ENCODE assay signal across 11 cellular contexts in the genomic region with DNA sequence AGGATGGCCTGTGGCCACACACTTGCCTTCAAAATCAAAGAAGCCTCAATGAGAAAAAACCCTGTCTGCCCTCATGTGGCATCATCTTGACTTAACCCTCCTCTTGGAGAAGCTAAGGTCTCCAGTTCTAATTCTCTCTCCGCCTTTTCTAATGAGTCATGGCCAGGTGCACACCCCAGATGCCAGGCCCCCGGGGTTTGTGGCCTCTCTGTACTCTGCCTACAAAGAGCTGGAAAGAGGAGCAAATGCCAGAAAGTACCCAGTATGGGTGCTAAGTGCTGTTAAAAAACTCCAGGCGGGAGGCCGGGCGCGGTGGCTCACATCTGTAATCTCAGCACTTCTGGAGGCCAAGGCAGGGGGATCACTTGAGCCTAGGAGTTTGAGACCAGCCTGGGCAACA. TPM values are rescaled to one million over a fixed set of nuclear protein-coding genes. Genes with fewer than 3 reads are reported as not detected.
DNase-seq lines count a peak whose midpoint lies in the region; ATAC-seq and TF ChIP-seq lines count a peak whose summit lies in the region.
"Not testable (repeated sequence)": the region's sequence is repeated elsewhere in the genome, so short reads cannot be mapped to it uniquely, and the experiment has no call there.
"Had no signal": no experiment of that assay in that cellular context is flagged by ENCODE, and none has a peak within 500 bp of the region (broad histone marks: within the 10 kb centered on the region; RNA-seq: fewer than 3 reads in every experiment).

No MANE protein-coding gene starts in this region.

- not testable (repeated sequence) for H3K9me3 ChIP-seq in HCT116 (ENCODE audit: control insufficient read depth in 1 of 2, insufficient read depth in 1 of 2, low read depth in 1 of 2, low read length in 2 of 2); naive thymus-derived CD4-positive, alpha-beta T cell (ENCODE audit: control insufficient read depth in 2 of 3, low read length in 3 of 3); skeletal muscle tissue (ENCODE audit: control insufficient read depth in 3 of 3, low read length in 3 of 3)

- not testable (repeated sequence) for H3K4me3 Mint-ChIP-seq in activated CD8-positive, alpha-beta T cell treated with anti-CD3 and anti-CD28 coated beads for 36 hours; activated naive CD8-positive, alpha-beta T cell treated with anti-CD3 and anti-CD28 coated beads, Interleukin-2, amount 10 ng/mL, durations not matched to agents 7 days and 5 days; naive thymus-derived CD4-positive, alpha-beta T cell; type B pancreatic cell

- H4K20me1 ChIP-seq in HCT116 (ENCODE audit: insufficient read depth) = not testable (repeated sequence)

- RAD21 ChIA-PET in HCT116 (lab: Charles Lee; ENCODE audit: low non-redundant PET in 1 of 2, low total read pairs in 2 of 2, uncharacterized antibody in 2 of 2, unreplicated experiment in 2 of 2) = not testable (repeated sequence)

- peak overlapping the region; percentile 32; the same call in 1 of the 2 replicates for H3K4me2 ChIP-seq in HCT116 (ENCODE audit: low read length)

- not testable (repeated sequence) for H3K9me2 ChIP-seq in HCT116 (ENCODE audit: insufficient read depth)

- H3K4me1 ChIP-seq in HCT116 (ENCODE audit: control insufficient read depth in 1 of 2, insufficient read depth in 2 of 2, low read length in 2 of 2) (peaks cover 31 to 50% of the 10 kb centered on the region in 2 experiments), skeletal muscle tissue (ENCODE audit: control insufficient read depth in 3 of 3, insufficient read depth in 3 of 3, low read length in 3 of 3) (peaks cover 14 to 47% (median 44%) of the 10 kb centered on the region in 3 donors)
- H3K4me1 ChIP-seq in naive thymus-derived CD4-positive, alpha-beta T cell (ENCODE audit: control insufficient read depth in 2 of 2, insufficient read depth in 2 of 2, low read length in 2 of 2) = not testable (repeated sequence)

- H3K27ac ChIP-seq in HCT116 (ENCODE audit: low read depth, low read length) (peak overlapping the region; percentile 19; the same call in 1 of the 2 replicates), dorsolateral prefrontal cortex (peak overlapping the region in 51 of 59 donors; percentile 5 to 98 (median 92)), skeletal muscle tissue (ENCODE audit: low read depth, low read length) (peak overlapping the region; percentile 96)
- H3K27ac ChIP-seq in naive thymus-derived CD4-positive, alpha-beta T cell (ENCODE audit: low read depth, low read length) = not testable (repeated sequence)

- H3K27ac Mint-ChIP-seq in activated CD8-positive, alpha-beta T cell treated with anti-CD3 and anti-CD28 coated beads for 36 hours; activated naive CD8-positive, alpha-beta T cell treated with anti-CD3 and anti-CD28 coated beads, Interleukin-2, amount 10 ng/mL, durations not matched to agents 7 days and 5 days: not testable (repeated sequence)
- H3K27ac Mint-ChIP-seq in naive thymus-derived CD4-positive, alpha-beta T cell = peak overlapping the region in 5 of 9 donors; percentile 51 to 78 (median 67)
- H3K27ac Mint-ChIP-seq in type B pancreatic cell = peak overlapping the region; percentile 31

- H3K9me3 Mint-ChIP-seq in activated CD8-positive, alpha-beta T cell treated with anti-CD3 and anti-CD28 coated beads for 36 hours; activated naive CD8-positive, alpha-beta T cell treated with anti-CD3 and anti-CD28 coated beads, Interleukin-2, amount 10 ng/mL, durations not matched to agents 7 days and 5 days; naive thymus-derived CD4-positive, alpha-beta T cell; type B pancreatic cell: not testable (repeated sequence)

- not testable (repeated sequence) for H2AFZ ChIP-seq in HCT116 (ENCODE audit: low read depth, low read length, poor library complexity, severe bottlenecking)

- TF ChIP-seq CTCF in HCT116 (IDR thresholded peaks at IDR 0.05 in 2 of 3, conservative IDR thresholded peaks at IDR 0.05 in 1 of 3; ENCODE audit: borderline replicate concordance in 1 of 3, insufficient read depth in 1 of 3, low read depth in 2 of 3, low read length in 2 of 3); activated CD8-positive, alpha-beta T cell treated with anti-CD3 and anti-CD28 coated beads for 36 hours (IDR thresholded peaks at IDR 0.05); dorsolateral prefrontal cortex (IDR thresholded peaks at IDR 0.05 in 54 of 56, conservative IDR thresholded peaks at IDR 0.05 in 2 of 56; ENCODE audit: low read depth in 1 of 56, partially characterized antibody in 56 of 56); type B pancreatic cell (conservative IDR thresholded peaks at IDR 0.05): not testable (repeated sequence)

- ATAC-seq in HCT116 = peak; percentile 84
- ATAC-seq in activated CD8-positive, alpha-beta T cell treated with anti-CD3 and anti-CD28 coated beads for 36 hours; naive thymus-derived CD4-positive, alpha-beta T cell: not testable (repeated sequence)
- peak; percentile 19 for ATAC-seq in activated naive CD8-positive, alpha-beta T cell treated with anti-CD3 and anti-CD28 coated beads, Interleukin-2, amount 10 ng/mL, durations not matched to agents 7 days and 5 days (ENCODE audit: low read depth)

- CTCF ChIA-PET in HCT116 (lab: Charles Lee); activated CD8-positive, alpha-beta T cell treated with anti-CD3 and anti-CD28 coated beads for 36 hours (lab: Charles Lee); naive thymus-derived CD4-positive, alpha-beta T cell (lab: Charles Lee): not testable (repeated sequence)

- POLR2A ChIA-PET in HCT116 (lab: Charles Lee); activated CD8-positive, alpha-beta T cell treated with anti-CD3 and anti-CD28 coated beads for 36 hours (lab: Charles Lee); activated naive CD8-positive, alpha-beta T cell treated with anti-CD3 and anti-CD28 coated beads, Interleukin-2, amount 10 ng/mL, durations not matched to agents 7 days and 5 days (lab: Charles Lee); naive thymus-derived CD4-positive, alpha-beta T cell (lab: Charles Lee): not testable (repeated sequence)

- BruUV-seq in HCT116 (replicated peaks; lab: Mats Ljungman, UMichigan) = not testable (repeated sequence)

- H3K27me3 ChIP-seq in HCT116 (ENCODE audit: insufficient read depth, low read length); dorsolateral prefrontal cortex; naive thymus-derived CD4-positive, alpha-beta T cell (ENCODE audit: control insufficient read depth in 2 of 2, insufficient read depth in 2 of 2, low read length in 2 of 2); skeletal muscle tissue (ENCODE audit: control insufficient read depth in 3 of 3, insufficient read depth in 3 of 3, low read length in 3 of 3): not testable (repeated sequence)

- intact Hi-C loops in HCT116 (cut with micrococcal nuclease); activated CD8-positive, alpha-beta T cell treated with anti-CD3 and anti-CD28 coated beads for 36 hours (cut with micrococcal nuclease); dorsolateral prefrontal cortex (cut with DNase I): not testable (repeated sequence)
- intact Hi-C loops in naive thymus-derived CD4-positive, alpha-beta T cell (cut with micrococcal nuclease) = loop anchor here in 1 of 2 donors (5.0 kb wide), 1 partner anchor 32 kb away; no protein-coding TSS in a partner anchor

- not testable (repeated sequence) for H3K36me3 ChIP-seq in HCT116 (ENCODE audit: control insufficient read depth in 1 of 2, insufficient read depth in 2 of 2, low read length in 2 of 2); naive thymus-derived CD4-positive, alpha-beta T cell (ENCODE audit: control insufficient read depth in 2 of 3, insufficient read depth in 3 of 3, low read length in 3 of 3); skeletal muscle tissue (ENCODE audit: control insufficient read depth in 3 of 3, insufficient read depth in 3 of 3, low read length in 3 of 3)

- not testable (repeated sequence) for H3K36me3 Mint-ChIP-seq in activated CD8-positive, alpha-beta T cell treated with anti-CD3 and anti-CD28 coated beads for 36 hours (ENCODE audit: low read depth); activated naive CD8-positive, alpha-beta T cell treated with anti-CD3 and anti-CD28 coated beads, Interleukin-2, amount 10 ng/mL, durations not matched to agents 7 days and 5 days; naive thymus-derived CD4-positive, alpha-beta T cell; type B pancreatic cell

- H3K4me1 Mint-ChIP-seq in activated CD8-positive, alpha-beta T cell treated with anti-CD3 and anti-CD28 coated beads for 36 hours (ENCODE audit: low read depth) = peaks cover 36% of the 10 kb centered on the region
- peaks cover 22% of the 10 kb centered on the region for H3K4me1 Mint-ChIP-seq in activated naive CD8-positive, alpha-beta T cell treated with anti-CD3 and anti-CD28 coated beads, Interleukin-2, amount 10 ng/mL, durations not matched to agents 7 days and 5 days
- H3K4me1 Mint-ChIP-seq in naive thymus-derived CD4-positive, alpha-beta T cell = peaks cover 14 to 37% (median 29%) of the 10 kb centered on the region in 7 donors
- peaks cover 29% of the 10 kb centered on the region for H3K4me1 Mint-ChIP-seq in type B pancreatic cell (ENCODE audit: unreplicated experiment)

- H3K79me2 ChIP-seq in HCT116 (ENCODE audit: insufficient read depth, low read length) = not testable (repeated sequence)

- H3K4me3 ChIP-seq in HCT116 (replicated peaks in 1 of 2; ENCODE audit: low read depth in 1 of 2, low read length in 2 of 2); dorsolateral prefrontal cortex; naive thymus-derived CD4-positive, alpha-beta T cell (ENCODE audit: low read length); skeletal muscle tissue (ENCODE audit: low read length in 3 of 3): not testable (repeated sequence)

- H3K9ac ChIP-seq in HCT116 (ENCODE audit: low read length) = not testable (repeated sequence)
- peak overlapping the region in 1 of 3 donors; percentile 25 for H3K9ac ChIP-seq in skeletal muscle tissue (ENCODE audit: low read depth in 1 of 3, low read length in 3 of 3)

- TF ChIP-seq RAD21 in HCT116 (IDR thresholded peaks at IDR 0.05; ENCODE audit: low read depth) = not testable (repeated sequence)

- H3K27me3 Mint-ChIP-seq in activated CD8-positive, alpha-beta T cell treated with anti-CD3 and anti-CD28 coated beads for 36 hours; activated naive CD8-positive, alpha-beta T cell treated with anti-CD3 and anti-CD28 coated beads, Interleukin-2, amount 10 ng/mL, durations not matched to agents 7 days and 5 days; naive thymus-derived CD4-positive, alpha-beta T cell; type B pancreatic cell: not testable (repeated sequence)

- DNase-seq in HCT116 (ENCODE audit: low read depth, low spot score) = peak; percentile 7
- DNase-seq in RPMI8226 = peak; percentile 28
- peak; percentile 41 for DNase-seq in activated CD8-positive, alpha-beta T cell treated with anti-CD3 and anti-CD28 coated beads for 36 hours
- DNase-seq in activated naive CD8-positive, alpha-beta T cell treated with anti-CD3 and anti-CD28 coated beads, Interleukin-2, amount 10 ng/mL, durations not matched to agents 7 days and 5 days; dorsolateral prefrontal cortex; naive thymus-derived CD4-positive, alpha-beta T cell; type B pancreatic cell (ENCODE audit: extremely low spot score, unreplicated experiment): not testable (repeated sequence)

- TF ChIP-seq POLR2A in HCT116 (IDR thresholded peaks at IDR 0.05; ENCODE audit: borderline replicate concordance, extremely low read depth, insufficient read depth, insufficient read length) = not testable (repeated sequence)

RNA-seq across cellular contexts. Expression of a gene that starts 20.2 kb away (rescaled TPM):
- 0.30 TPM for total RNA-seq in HCT116 (2021; ENCODE audit: unreplicated experiment)
- polyA plus RNA-seq in HCT116 (2012) = 0.16 and 0.69 TPM in 2 replicates
- total RNA-seq in activated CD8-positive, alpha-beta T cell treated with anti-CD3 and anti-CD28 coated beads for 36 hours = 10 to 100 TPM; 29.8 to 30.2 TPM
- total RNA-seq in activated naive CD8-positive, alpha-beta T cell treated with anti-CD3 and anti-CD28 coated beads, Interleukin-2, amount 10 ng/mL, durations not matched to agents 7 days and 5 days = 10 to 100 TPM; 86.1 to 86.2 TPM
- 1 to 10 TPM in 5 of 120 experiments, under 1 TPM in 4, not detected in 111; 0.36 to 2.3 (median 1.4) TPM for total RNA-seq in dorsolateral prefrontal cortex
- 10 to 100 TPM; 32.1 to 88.7 (median 66.2) TPM for total RNA-seq in naive thymus-derived CD4-positive, alpha-beta T cell
- 10 to 100 TPM; 69.5 to 81.0 TPM for polyA plus RNA-seq in naive thymus-derived CD4-positive, alpha-beta T cell
- not detected for total RNA-seq in skeletal muscle tissue
- total RNA-seq in type B pancreatic cell (ENCODE audit: low replicate concordance) = not detected in 2 replicates
- total RNA-seq: Right ventricle myocardium superior, SK-MEL-5 had no signal
- polyA plus RNA-seq: A549 had no signal

Comparison
In these comparisons a context has a peak if more than half of its experiments do, and no peak if none do; other contexts are left out.
1. RNA of a gene that starts 20.2 kb away (total RNA-seq): 86.1 to 86.2 TPM in activated naive CD8-positive, alpha-beta T cell treated with anti-CD3 and anti-CD28 coated beads, Interleukin-2, amount 10 ng/mL, durations not matched to agents 7 days and 5 days, 32.1 to 88.7 TPM in naive thymus-derived CD4-positive, alpha-beta T cell and 29.8 to 30.2 TPM in activated CD8-positive, alpha-beta T cell treated with anti-CD3 and anti-CD28 coated beads for 36 hours; 0.30 TPM in HCT116 (single experiment), not detected in type B pancreatic cell, 0.36 to 2.3 TPM in dorsolateral prefrontal cortex and not detected in skeletal muscle tissue (single experiment); every median in the first group is over 4 times any median in the second.